Comparison of ENCODE assay signal across 1 cellular context in the genomic region with DNA sequence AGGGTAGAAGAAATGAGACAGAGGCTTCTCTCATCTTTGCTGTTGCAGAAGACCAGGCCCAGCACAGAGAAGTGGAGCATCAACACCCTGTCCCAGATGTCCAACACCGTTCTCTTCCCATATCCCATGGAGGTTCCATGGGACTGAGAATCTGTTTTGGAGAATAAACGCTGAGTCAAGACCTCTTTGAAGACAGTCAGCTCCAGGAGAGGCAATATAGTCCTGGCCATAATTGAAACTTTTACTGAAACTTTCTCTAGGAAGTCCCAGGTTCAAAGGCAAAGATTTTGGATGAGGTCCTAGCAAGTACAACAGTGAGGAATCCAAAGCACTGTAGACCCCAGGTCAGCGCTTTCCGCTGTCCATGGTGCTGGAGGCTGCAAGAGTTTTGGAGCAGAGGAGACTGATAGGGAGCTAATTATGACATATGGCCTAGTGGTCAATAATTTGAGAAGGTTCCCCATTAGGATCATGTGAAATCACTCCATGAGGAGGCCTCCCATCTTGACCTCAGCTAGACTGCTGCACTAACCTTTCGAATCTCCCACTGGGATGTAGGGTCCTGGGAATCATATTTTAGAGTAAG.
TF ChIP-seq lines count a peak whose summit lies in the region.

No MANE protein-coding gene starts in this region.

TF ChIP-seq in WTC11, 78 proteins besides CTCF, POLR2A, EP300 and RAD21 (continued from another document):
- TF ChIP-seq, protein P1, sequence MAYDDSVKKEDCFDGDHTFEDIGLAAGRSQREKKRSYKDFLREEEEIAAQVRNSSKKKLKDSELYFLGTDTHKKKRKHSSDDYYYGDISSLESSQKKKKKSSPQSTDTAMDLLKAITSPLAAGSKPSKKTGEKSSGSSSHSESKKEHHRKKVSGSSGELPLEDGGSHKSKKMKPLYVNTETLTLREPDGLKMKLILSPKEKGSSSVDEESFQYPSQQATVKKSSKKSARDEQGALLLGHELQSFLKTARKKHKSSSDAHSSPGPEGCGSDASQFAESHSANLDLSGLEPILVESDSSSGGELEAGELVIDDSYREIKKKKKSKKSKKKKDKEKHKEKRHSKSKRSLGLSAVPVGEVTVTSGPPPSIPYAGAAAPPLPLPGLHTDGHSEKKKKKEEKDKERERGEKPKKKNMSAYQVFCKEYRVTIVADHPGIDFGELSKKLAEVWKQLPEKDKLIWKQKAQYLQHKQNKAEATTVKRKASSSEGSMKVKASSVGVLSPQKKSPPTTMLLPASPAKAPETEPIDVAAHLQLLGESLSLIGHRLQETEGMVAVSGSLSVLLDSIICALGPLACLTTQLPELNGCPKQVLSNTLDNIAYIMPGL (CRISPR knock-in tag; IDR thresholded peaks at IDR 0.05) = no peak
- TF ChIP-seq, protein P2, sequence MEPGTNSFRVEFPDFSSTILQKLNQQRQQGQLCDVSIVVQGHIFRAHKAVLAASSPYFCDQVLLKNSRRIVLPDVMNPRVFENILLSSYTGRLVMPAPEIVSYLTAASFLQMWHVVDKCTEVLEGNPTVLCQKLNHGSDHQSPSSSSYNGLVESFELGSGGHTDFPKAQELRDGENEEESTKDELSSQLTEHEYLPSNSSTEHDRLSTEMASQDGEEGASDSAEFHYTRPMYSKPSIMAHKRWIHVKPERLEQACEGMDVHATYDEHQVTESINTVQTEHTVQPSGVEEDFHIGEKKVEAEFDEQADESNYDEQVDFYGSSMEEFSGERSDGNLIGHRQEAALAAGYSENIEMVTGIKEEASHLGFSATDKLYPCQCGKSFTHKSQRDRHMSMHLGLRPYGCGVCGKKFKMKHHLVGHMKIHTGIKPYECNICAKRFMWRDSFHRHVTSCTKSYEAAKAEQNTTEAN (CRISPR knock-in tag; IDR thresholded peaks at IDR 0.05) = peak; percentile 37; the same call in 1 of the 2 replicates
- 0 out of 2 replicates have a peak, but pooled peaks have one; percentile 68 for TF ChIP-seq SMAD4 (CRISPR knock-in tag; IDR thresholded peaks at IDR 0.05)
- peak; percentile 22; the same call in 1 of the 2 replicates for TF ChIP-seq ZNF317 (CRISPR knock-in tag; IDR thresholded peaks at IDR 0.05; ENCODE audit: borderline replicate concordance, low read depth)
- TF ChIP-seq GRHL2 (CRISPR knock-in tag; IDR thresholded peaks at IDR 0.05; ENCODE audit: insufficient replicate concordance, severe bottlenecking) = no peak
- TF ChIP-seq, protein P3, sequence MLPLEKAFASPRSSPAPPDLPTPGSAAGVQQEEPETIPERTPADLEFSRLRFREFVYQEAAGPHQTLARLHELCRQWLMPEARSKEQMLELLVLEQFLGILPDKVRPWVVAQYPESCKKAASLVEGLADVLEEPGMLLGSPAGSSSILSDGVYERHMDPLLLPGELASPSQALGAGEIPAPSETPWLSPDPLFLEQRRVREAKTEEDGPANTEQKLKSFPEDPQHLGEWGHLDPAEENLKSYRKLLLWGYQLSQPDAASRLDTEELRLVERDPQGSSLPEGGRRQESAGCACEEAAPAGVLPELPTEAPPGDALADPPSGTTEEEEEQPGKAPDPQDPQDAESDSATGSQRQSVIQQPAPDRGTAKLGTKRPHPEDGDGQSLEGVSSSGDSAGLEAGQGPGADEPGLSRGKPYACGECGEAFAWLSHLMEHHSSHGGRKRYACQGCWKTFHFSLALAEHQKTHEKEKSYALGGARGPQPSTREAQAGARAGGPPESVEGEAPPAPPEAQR (CRISPR knock-in tag; IDR thresholded peaks at IDR 0.05) = no peak
- TF ChIP-seq SMAD3 (CRISPR knock-in tag; IDR thresholded peaks at IDR 0.05; ENCODE audit: borderline replicate concordance) = peak; percentile 83; the same call in 1 of the 2 replicates
- peak; percentile 76; the same call in 1 of the 2 replicates for TF ChIP-seq JUN (CRISPR knock-in tag; IDR thresholded peaks at IDR 0.05)
